In the genomic region with DNA sequence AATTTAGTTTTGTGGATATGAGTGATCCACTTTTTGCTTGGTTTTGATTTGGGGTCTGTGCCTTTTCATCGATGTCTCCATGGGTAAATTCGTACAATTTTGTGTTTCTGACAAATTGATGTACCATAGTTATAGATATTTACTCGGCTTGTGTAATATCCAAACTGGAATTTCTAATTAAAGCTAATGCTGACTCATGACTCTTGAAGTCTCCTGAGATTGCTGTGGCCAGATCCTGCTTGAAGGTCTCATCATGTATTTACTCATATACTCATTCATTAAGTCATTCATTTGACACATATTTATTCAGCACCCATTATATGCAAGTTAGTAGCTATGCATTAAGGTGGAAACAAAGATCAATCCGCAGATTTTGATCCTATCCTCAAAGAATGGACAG, we compare ENCODE assay signal across 27 cellular contexts.
"Had no signal": no experiment of that assay in that cellular context is flagged by ENCODE, and none has a peak within 500 bp of the region (broad histone marks: within the 10 kb centered on the region; RNA-seq: fewer than 3 reads in every experiment).

No MANE protein-coding gene starts in this region.

- ATAC-seq: esophagus mucosa, gastrocnemius medialis, heart right ventricle, left cardiac atrium, left lung, left ventricle myocardium superior, lower lobe of right lung, mucosa of descending colon had no signal

- H3K4me3 ChIP-seq: coronary artery, dorsolateral prefrontal cortex, esophagus squamous epithelium, gastrocnemius medialis, heart right ventricle, left lung, lower lobe of right lung, mucosa of descending colon had no signal

- H3K27ac ChIP-seq: coronary artery, dorsolateral prefrontal cortex, epithelial cell of prostate, esophagus squamous epithelium, gastrocnemius medialis, heart right ventricle, left lung, lower lobe of right lung had no signal

- FAIRE-seq: colon, endothelial cell of umbilical vein, islet of Langerhans, keratinocyte had no signal

- H3K4me1 ChIP-seq: esophagus squamous epithelium, gastrocnemius medialis, heart right ventricle, left lung, lower lobe of right lung had no signal

- DNase-seq: dermis blood vessel endothelial cell; dorsolateral prefrontal cortex; effector CD4-positive, alpha-beta T cell; effector memory CD4-positive, alpha-beta T cell; erythroblast; esophagus squamous epithelium; foreskin fibroblast; foreskin melanocyte; gastrocnemius medialis; glutamatergic neuron; head of caudate nucleus; heart right ventricle; hippocampal formation; left cardiac atrium; left lung; left ventricle myocardium superior; lower lobe of right lung; mesenchymal stem cell; mucosa of descending colon; naive B cell had no signal

- H3K36me3 ChIP-seq: esophagus squamous epithelium, gastrocnemius medialis, heart right ventricle, left lung, lower lobe of right lung had no signal

- H3K27me3 ChIP-seq: esophagus squamous epithelium, gastrocnemius medialis, left lung had no signal

- H3K9me3 ChIP-seq: esophagus squamous epithelium, gastrocnemius medialis, mucosa of descending colon had no signal
